21 cellular contexts compared by ENCODE assay signal in genomic region chr5:64622991-64623390, GRCh38.
"Had no signal": no experiment of that assay in that cellular context is flagged by ENCODE, and none has a peak within 500 bp of the region (broad histone marks: within the 10 kb centered on the region; RNA-seq: fewer than 3 reads in every experiment).

No MANE protein-coding gene starts in this region.

- FAIRE-seq: urothelium cell line had no signal

- H3K9me3 Mint-ChIP-seq: mesothelial cell of epicardium; naive thymus-derived CD4-positive, alpha-beta T cell; natural killer cell treated with Interleukin-12 subunit alpha and Interleukin-12 subunit beta and Interleukin-15 and Interleukin-18, amount 100 ng/mL, for 72 hours; stimulated activated naive B cell treated with anti-CD40 and anti-IgM and Interleukin-4, amounts not matched to agents 10 μg/mL and 1 μg/mL and 100 μg/mL, for 72 hours had no signal

- H3K4me3 Mint-ChIP-seq: mesothelial cell of epicardium; naive thymus-derived CD4-positive, alpha-beta T cell; natural killer cell treated with Interleukin-12 subunit alpha and Interleukin-12 subunit beta and Interleukin-15 and Interleukin-18, amount 100 ng/mL, for 72 hours; stimulated activated naive B cell treated with anti-CD40 and anti-IgM and Interleukin-4, amounts not matched to agents 10 μg/mL and 1 μg/mL and 100 μg/mL, for 72 hours had no signal

- H3K27ac Mint-ChIP-seq: mesothelial cell of epicardium; naive thymus-derived CD4-positive, alpha-beta T cell; natural killer cell treated with Interleukin-12 subunit alpha and Interleukin-12 subunit beta and Interleukin-15 and Interleukin-18, amount 100 ng/mL, for 72 hours; progenitor cell of endocrine pancreas; stimulated activated naive B cell treated with anti-CD40 and anti-IgM and Interleukin-4, amounts not matched to agents 10 μg/mL and 1 μg/mL and 100 μg/mL, for 72 hours had no signal

- H3K4me1 Mint-ChIP-seq: mesothelial cell of epicardium; stimulated activated naive B cell treated with anti-CD40 and anti-IgM and Interleukin-4, amounts not matched to agents 10 μg/mL and 1 μg/mL and 100 μg/mL, for 72 hours had no signal

- H3K36me3 Mint-ChIP-seq: mesothelial cell of epicardium; natural killer cell treated with Interleukin-12 subunit alpha and Interleukin-12 subunit beta and Interleukin-15 and Interleukin-18, amount 100 ng/mL, for 72 hours; stimulated activated naive B cell treated with anti-CD40 and anti-IgM and Interleukin-4, amounts not matched to agents 10 μg/mL and 1 μg/mL and 100 μg/mL, for 72 hours had no signal

- DNase-seq: left ventricle myocardium inferior; mesendoderm; mucosa of descending colon; naive thymus-derived CD4-positive, alpha-beta T cell; ovary; right lobe of liver; stimulated activated CD4-positive, alpha-beta T cell treated with anti-CD3 and anti-CD28 coated beads, Interleukin-1b, Interleukin-23, amount 100 ng/mL, for 48 hours; stimulated activated CD4-positive, alpha-beta T cell treated with anti-CD3 and anti-CD28 coated beads, Interleukin-2, amount 100 ng/mL, for 48 hours; stimulated activated CD4-positive, alpha-beta T cell treated with anti-CD3 and anti-CD28 coated beads, Interleukin-4, amount 100 ng/mL, for 4 hours; stimulated activated CD8-positive, alpha-beta memory T cell treated with anti-CD3 and anti-CD28 coated beads, Interleukin-4, amount 100 ng/mL, for 48 hours; stimulated activated naive B cell treated with anti-CD40 and anti-IgM and Interleukin-4, amounts not matched to agents 10 μg/mL and 1 μg/mL and 100 μg/mL, for 72 hours; stimulated activated naive CD8-positive, alpha-beta T cell treated with anti-CD3 and anti-CD28 coated beads, Interleukin-15, Interleukin-2, amounts not matched to agents 100 U/mL and 50 U/mL, for 24 hours; stomach; testis; thyroid gland; trophoblast cell; upper lobe of right lung had no signal

- ATAC-seq: mucosa of descending colon; naive thymus-derived CD4-positive, alpha-beta T cell; right lobe of liver; stimulated activated naive B cell treated with anti-CD40 and anti-IgM and Interleukin-4, amounts not matched to agents 10 μg/mL and 1 μg/mL and 100 μg/mL, for 72 hours; stimulated activated naive CD8-positive, alpha-beta T cell treated with anti-CD3 and anti-CD28 coated beads, Interleukin-15, Interleukin-2, amounts not matched to agents 100 U/mL and 50 U/mL, for 24 hours; upper lobe of right lung had no signal
